ENCODE assay signal across 2 cellular contexts in genomic region chr2:97348841-97349240, GRCh38.
TF ChIP-seq lines count a peak whose summit lies in the region.

No MANE protein-coding gene starts in this region.

TF ChIP-seq in GM23338, 12 proteins besides CTCF, POLR2A, EP300 and RAD21:
- TF ChIP-seq ZNF331 (CRISPR knock-in tag; IDR thresholded peaks at IDR 0.05; ENCODE audit: low read depth): no peak
- no peak for TF ChIP-seq REST (IDR thresholded peaks at IDR 0.05; ENCODE audit: unreplicated experiment)
- no peak for TF ChIP-seq ZNF114 (CRISPR knock-in tag; IDR thresholded peaks at IDR 0.05)
- TF ChIP-seq POLR2AphosphoS5 (IDR thresholded peaks at IDR 0.05; ENCODE audit: low read depth): no peak
- no peak for TF ChIP-seq CREB1 (CRISPR knock-in tag; IDR thresholded peaks at IDR 0.05; ENCODE audit: low read depth)
- no peak for TF ChIP-seq ZNF462 (CRISPR knock-in tag; IDR thresholded peaks at IDR 0.05)
- no peak for TF ChIP-seq ETS1 (IDR thresholded peaks at IDR 0.05)
- TF ChIP-seq NANOG (IDR thresholded peaks at IDR 0.05; ENCODE audit: borderline replicate concordance): no peak
TF ChIP-seq in GM23338: peak in this region for 0.

TF ChIP-seq in H1, 55 proteins besides CTCF, POLR2A, EP300 and RAD21:
- TF ChIP-seq NRF1 (IDR thresholded peaks at IDR 0.05; ENCODE audit: low read depth, low read length) (no peak), E2F6 (IDR thresholded peaks at IDR 0.05) (no peak), EGR1 (IDR thresholded peaks at IDR 0.05; ENCODE audit: borderline replicate concordance, low read depth, low read length) (no peak), CEBPB (IDR thresholded peaks at IDR 0.05; ENCODE audit: low read depth, low read length) (no peak), FOSL1 (IDR thresholded peaks at IDR 0.05; ENCODE audit: insufficient read depth, low read depth, low read length) (no peak), KDM1A (IDR thresholded peaks at IDR 0.05; ENCODE audit: borderline replicate concordance, low read length) (no peak), RNF2 (IDR thresholded peaks at IDR 0.05; ENCODE audit: borderline replicate concordance, low read depth, low read length, missing control alignments, poor library complexity, severe bottlenecking) (no peak)
